Comparison of ENCODE assay signal across 17 cellular contexts in the genomic region with DNA sequence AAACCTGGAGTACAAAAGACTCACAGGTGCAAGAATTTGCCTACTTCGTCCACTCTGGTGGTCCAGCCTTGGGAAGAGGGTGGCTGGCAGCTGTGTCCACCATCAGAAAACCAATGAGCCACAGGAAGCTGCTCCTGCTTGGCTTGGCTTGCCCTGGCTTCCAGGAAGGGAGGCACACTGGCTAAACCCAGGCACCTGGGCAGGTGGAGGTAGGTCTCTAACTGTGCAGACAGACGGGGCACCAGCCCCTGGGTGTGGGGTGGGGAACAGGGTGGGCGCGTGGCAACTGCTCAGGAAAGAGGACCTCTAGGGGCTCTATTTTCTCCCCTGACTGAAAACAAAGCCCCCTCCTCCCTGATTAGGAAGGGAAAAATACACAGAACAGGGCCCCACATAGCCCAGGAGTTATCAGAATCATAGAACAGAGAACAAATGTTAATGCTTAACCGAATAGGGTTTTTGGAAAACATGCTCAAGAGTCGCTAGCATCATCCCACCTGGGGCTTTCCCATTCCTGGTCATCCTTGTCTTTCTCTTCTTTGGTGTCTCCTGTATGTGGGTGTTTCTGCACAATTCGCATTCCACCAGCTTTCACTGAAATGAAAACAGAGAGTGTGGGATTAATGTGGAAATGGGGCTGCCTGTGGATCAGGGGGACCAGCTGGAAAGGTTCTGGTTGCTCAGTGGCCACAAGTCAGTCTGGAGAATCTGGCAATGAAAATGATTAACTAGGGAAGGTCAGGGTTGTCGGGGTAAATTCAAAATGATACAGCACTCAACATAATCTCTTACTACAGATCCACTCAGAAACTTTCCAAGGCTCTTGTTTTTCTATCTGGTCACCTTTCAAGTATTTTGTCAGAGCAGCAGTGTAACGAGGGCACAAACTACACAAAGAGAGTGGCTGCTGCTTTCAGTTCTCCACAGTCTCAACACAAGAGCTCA. TPM values are rescaled to one million over a fixed set of nuclear protein-coding genes. Genes with fewer than 3 reads are reported as not detected.
DNase-seq lines count a peak whose midpoint lies in the region; ATAC-seq and TF ChIP-seq lines count a peak whose summit lies in the region.
"Had no signal": no experiment of that assay in that cellular context is flagged by ENCODE, and none has a peak within 500 bp of the region (broad histone marks: within the 10 kb centered on the region; RNA-seq: fewer than 3 reads in every experiment).

No MANE protein-coding gene starts in this region.

- no peak for TF ChIP-seq CTCF in VCaP (conservative IDR thresholded peaks at IDR 0.05)
- no peak for TF ChIP-seq CTCF in upper lobe of left lung (IDR thresholded peaks at IDR 0.05)

- WGBS in upper lobe of left lung, 2 donors, result 86 to 88% methylated on average over 9 of the region's 9 CpGs

- H3K4me1 ChIP-seq in muscle layer of duodenum (ENCODE audit: control insufficient read depth in 1 of 2, insufficient read depth in 2 of 2, low read length in 2 of 2), result peaks cover 5 to 9% of the 10 kb centered on the region in 2 donors
- peaks cover 0 to 12% (median 5%) of the 10 kb centered on the region in 4 donors for H3K4me1 ChIP-seq in upper lobe of left lung

- TF ChIP-seq EP300 in upper lobe of left lung (IDR thresholded peaks at IDR 0.05), result no peak

- no peaks in the 10 kb centered on the region for H3K27me3 ChIP-seq in muscle layer of duodenum (ENCODE audit: low read depth, low read length)
- H3K27me3 ChIP-seq in upper lobe of left lung, result no peaks in the 10 kb centered on the region
- H3K27me3 ChIP-seq: adrenal gland had no signal

- no peak for DNase-seq in stimulated activated naive CD4-positive, alpha-beta T cell treated with Interleukin-2 at 50 U/mL for 16 hours (lab: John Stamatoyannopoulos, UW)
- DNase-seq in iPS-NIHi7 (ENCODE audit: extremely low spot score) (no peak), upper lobe of left lung (no peak)
- DNase-seq in stimulated activated CD4-positive, alpha-beta T cell treated with anti-CD3 and anti-CD28 coated beads, Interleukin-1b, Interleukin-23, amount 100 ng/mL, for 48 hours, result no peak
- DNase-seq: activated CD4-positive, alpha-beta T cell treated with anti-CD3 and anti-CD28 coated beads, Interleukin-2, amount 50 U/mL, for 1 hour; activated T-cell treated with anti-CD3 and anti-CD28 coated beads, Interleukin-2, amount 50 U/mL, for 72 hours; adrenal gland; IMR-90; mammary epithelial cell; NCI-H1092 treated with DMSO at 0.1 percent for 48 hours; NCI-H446 treated with DMSO at 0.1 percent for 48 hours; T-helper 2 cell had no signal

- peak overlapping the region; percentile 10; the same call in 1 of the 2 replicates for H3K4me3 ChIP-seq in GM08714 (ENCODE audit: low read length)
- no peak overlapping the region for H3K4me3 ChIP-seq in muscle layer of duodenum (ENCODE audit: low read depth in 1 of 2, low read length in 2 of 2)
- no peak overlapping the region for H3K4me3 ChIP-seq in upper lobe of left lung
- H3K4me3 ChIP-seq: adrenal gland had no signal

- peaks cover 13 to 45% of the 10 kb centered on the region in 2 donors for H3K36me3 ChIP-seq in muscle layer of duodenum (ENCODE audit: control insufficient read depth in 1 of 2, insufficient read depth in 2 of 2, low read length in 2 of 2)
- H3K36me3 ChIP-seq in upper lobe of left lung, result peaks cover 0 to 65% (median 25%) of the 10 kb centered on the region in 4 donors

- H3K27ac ChIP-seq in VCaP, result peak overlapping the region; percentile 73
- peak overlapping the region; percentile 17 for H3K27ac ChIP-seq in muscle layer of duodenum (ENCODE audit: low read length)
- H3K27ac ChIP-seq in upper lobe of left lung, result no peak overlapping the region
- H3K27ac ChIP-seq: adrenal gland had no signal

- H3K9me3 ChIP-seq in muscle layer of duodenum (ENCODE audit: control insufficient read depth in 1 of 2, low read length in 2 of 2) (no peaks in the 10 kb centered on the region), upper lobe of left lung (no peaks in the 10 kb centered on the region)
- H3K9me3 ChIP-seq: adrenal gland had no signal

- ATAC-seq in HG02678 (IDR thresholded peaks at IDR 0.05; ENCODE audit: unreplicated experiment), result peak; percentile 68
- ATAC-seq in upper lobe of left lung (ENCODE audit: low FRiP score in 2 of 2), result no peak
- ATAC-seq: activated T-cell treated with anti-CD3 and anti-CD28 coated beads, Interleukin-2, amount 50 U/mL, for 72 hours; Panc1 had no signal

- TF ChIP-seq POLR2A in upper lobe of left lung (IDR thresholded peaks at IDR 0.05), result no peak

RNA-seq across cellular contexts. Expression of a gene that starts 13.1 kb away (rescaled TPM):
- total RNA-seq in upper lobe of left lung, result 100 to 1,000 TPM in 1 of 6 donors, 10 to 100 TPM in 5; 38.8 to 101 (median 77.6) TPM

Comparison
In these comparisons a context has a peak if more than half of its experiments do, and no peak if none do; other contexts are left out.
1. H3K27ac ChIP-seq: peak in VCaP (single experiment) and muscle layer of duodenum (single experiment); none in upper lobe of left lung (0 of 4).